ENCODE assay signal across 1 cellular context in the genomic region with DNA sequence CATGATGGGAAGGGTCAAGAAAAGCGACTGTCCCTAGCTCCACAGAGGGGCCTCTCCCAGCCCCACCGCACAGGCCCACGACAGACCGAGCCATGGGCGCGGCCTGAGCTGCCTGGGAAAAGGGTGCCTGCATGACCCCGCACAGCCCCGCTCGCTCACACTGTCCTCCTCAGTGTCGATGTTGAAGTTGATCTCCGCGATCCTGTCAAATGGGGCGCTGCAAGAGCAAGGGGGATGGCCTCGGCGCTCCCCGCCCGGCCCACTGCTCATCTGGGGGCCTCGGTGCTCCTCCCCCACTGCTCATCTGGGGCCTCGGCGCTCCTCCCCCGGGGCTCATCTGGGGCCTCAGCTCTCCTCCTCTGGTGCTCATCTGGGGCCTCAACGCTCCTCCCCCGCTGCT. TPM values are rescaled to one million over a fixed set of nuclear protein-coding genes. Genes with fewer than 3 reads are reported as not detected.
"Had no signal": no experiment of that assay in that cellular context is flagged by ENCODE, and none has a peak within 500 bp of the region (broad histone marks: within the 10 kb centered on the region; RNA-seq: fewer than 3 reads in every experiment).

No MANE protein-coding gene starts in this region.

RNA-seq across cellular contexts. Expression of gene ZNF519, which starts 14.5 kb away (rescaled TPM):
- total RNA-seq: ascending aorta had no signal
